Comparison of ENCODE assay signal across 28 cellular contexts in the genomic region with DNA sequence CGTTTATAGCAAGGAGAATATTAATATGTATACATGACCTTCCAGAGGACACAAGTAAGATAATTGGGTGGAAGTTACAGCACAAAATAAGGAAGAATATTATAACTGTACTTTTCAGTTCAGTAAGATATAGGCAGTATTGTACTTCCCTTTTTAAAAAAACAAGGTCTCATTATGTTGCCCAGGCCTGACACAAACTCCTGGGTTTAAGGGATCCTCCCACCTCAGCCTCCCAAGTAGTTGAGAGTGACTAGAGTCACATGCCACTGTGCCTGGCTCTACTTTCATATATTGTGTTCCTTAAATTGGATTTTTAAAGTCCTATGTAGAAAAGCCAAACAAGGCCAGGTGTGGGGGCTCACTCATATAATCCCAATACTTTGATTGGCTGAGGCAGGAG. TPM values are rescaled to one million over a fixed set of nuclear protein-coding genes. Genes with fewer than 3 reads are reported as not detected.
"Had no signal": no experiment of that assay in that cellular context is flagged by ENCODE, and none has a peak within 500 bp of the region (broad histone marks: within the 10 kb centered on the region; RNA-seq: fewer than 3 reads in every experiment).

No MANE protein-coding gene starts in this region.

- ATAC-seq: esophagus mucosa; left cardiac atrium; left ventricle myocardium superior; mucosa of descending colon; natural killer cell treated with Interleukin-12 subunit alpha and Interleukin-12 subunit beta and Interleukin-15 and Interleukin-18, amount 100 ng/mL, for 72 hours; WTC11 had no signal

- FAIRE-seq: bronchial epithelial cell, keratinocyte, TTC549 had no signal

- H3K4me3 ChIP-seq: mucosa of descending colon, right atrium auricular region, suprapubic skin, tibial artery had no signal

- H3K27me3 ChIP-seq: right atrium auricular region, suprapubic skin, tibial artery had no signal

- H3K9me3 ChIP-seq: mucosa of descending colon, suprapubic skin had no signal

- H3K27ac ChIP-seq: right atrium auricular region, suprapubic skin, tibial artery had no signal

- H3K4me1 ChIP-seq: right atrium auricular region, suprapubic skin, tibial artery had no signal

- DNase-seq: activated CD4-positive, alpha-beta memory T cell treated with anti-CD3 and anti-CD28 coated beads, Interleukin-2, amount 10 ng/mL, durations not matched to agents 7 days and 5 days; activated CD4-positive, alpha-beta T cell treated with anti-CD3 and anti-CD28 coated beads for 1 hour; activated CD4-positive, alpha-beta T cell treated with anti-CD3 and anti-CD28 coated beads, Interleukin-2, amount 10 ng/mL, durations not matched to agents 7 days and 5 days; activated CD8-positive, alpha-beta memory T cell treated with anti-CD3 and anti-CD28 coated beads, Interleukin-2, amount 50 U/mL, for 48 hours; activated gamma-delta T cell; activated naive CD4-positive, alpha-beta T cell treated with anti-CD3 and anti-CD28 coated beads, Interleukin-2, amount 50 U/mL, for 16 hours; activated T-cell treated with anti-CD3 and anti-CD28 coated beads, Interleukin-2, amount 50 U/mL, for 24 hours; amniotic stem cell; endodermal cell; head of caudate nucleus; hippocampal formation; left cardiac atrium; left ventricle myocardium superior; mucosa of descending colon; stimulated activated CD4-positive, alpha-beta T cell treated with anti-CD3 and anti-CD28 coated beads, Interleukin-15, amount 100 ng/mL, for 24 hours; stimulated activated CD4-positive, alpha-beta T cell treated with anti-CD3 and anti-CD28 coated beads, Interleukin-2, amount 100 ng/mL, for 24 hours; stimulated activated naive CD4-positive, alpha-beta T cell; tibial artery had no signal

- H3K36me3 ChIP-seq: right atrium auricular region, suprapubic skin, tibial artery had no signal

RNA-seq across cellular contexts. Expression of a gene that starts 19.5 kb away (rescaled TPM):
- total RNA-seq: activated CD4-positive, alpha-beta memory T cell treated with anti-CD3 and anti-CD28 coated beads, Interleukin-2, amount 10 ng/mL, durations not matched to agents 7 days and 5 days; activated CD4-positive, alpha-beta T cell treated with anti-CD3 and anti-CD28 coated beads, Interleukin-2, amount 10 ng/mL, durations not matched to agents 7 days and 5 days; bronchial epithelial cell; lung microvascular endothelial cell; myocyte had no signal
